In the genomic region with DNA sequence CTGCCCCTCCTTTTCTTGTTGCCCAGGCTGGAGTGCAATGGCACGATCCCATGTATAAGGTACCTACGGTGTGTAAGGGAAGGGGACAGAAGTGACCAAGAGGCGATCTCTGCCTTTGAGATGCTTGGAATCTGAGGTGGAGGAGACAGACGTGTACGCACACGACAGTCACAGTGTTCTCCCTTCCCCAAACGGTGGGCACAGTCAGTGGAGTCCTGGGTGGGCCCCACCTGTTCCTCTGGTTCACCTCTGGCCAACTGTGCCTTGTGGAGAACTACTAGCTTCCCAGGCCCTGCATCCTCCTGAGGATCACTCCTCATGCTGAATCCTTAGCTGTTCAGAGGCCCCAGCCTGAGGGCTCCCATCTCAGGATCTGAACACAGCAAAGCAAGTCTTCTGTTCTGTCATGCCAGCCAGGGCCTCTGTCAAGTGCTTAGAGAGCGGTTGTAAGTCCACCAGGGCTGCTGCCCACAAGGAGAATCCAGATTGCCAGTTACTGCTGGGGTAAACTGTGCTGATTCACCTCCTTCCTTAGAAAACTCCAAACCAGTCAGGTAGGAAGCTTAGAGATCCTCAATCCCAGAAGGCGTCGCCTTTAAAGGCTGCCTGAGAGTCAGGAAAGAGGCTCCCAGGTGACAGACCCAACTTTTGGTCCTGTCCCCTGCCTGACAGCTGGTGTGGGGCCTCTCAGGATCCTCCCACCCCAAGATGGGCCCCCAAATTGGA, we compare ENCODE assay signal across 8 cellular contexts. TPM values are rescaled to one million over a fixed set of nuclear protein-coding genes. Genes with fewer than 3 reads are reported as not detected.
A peak's percentile ranks its signal among the peaks of the same experiment; 100 is the strongest.
DNase-seq lines count a peak whose midpoint lies in the region; TF ChIP-seq lines count a peak whose summit lies in the region.

No MANE protein-coding gene starts in this region.

- peaks cover 4% of the 10 kb centered on the region; the same call in 1 of the 2 replicates for H3K36me3 ChIP-seq in HAP-1 (replicated peaks)

- peaks cover 25% of the 10 kb centered on the region for H3K4me1 ChIP-seq in HAP-1

- TF ChIP-seq CTCF in WI38 (IDR thresholded peaks at IDR 0.05; ENCODE audit: low read depth, low read length): no peak
- no peak for TF ChIP-seq CTCF in fibroblast of villous mesenchyme (IDR thresholded peaks at IDR 0.05; ENCODE audit: insufficient read depth, low read depth, low read length)

- H3K27me3 ChIP-seq in HAP-1 (ENCODE audit: low read depth): no peaks in the 10 kb centered on the region

- no peaks in the 10 kb centered on the region for H3K9me3 ChIP-seq in HAP-1

- peak overlapping the region in 19 of 21 experiments; percentile 15 to 98 (median 94) for H3K27ac ChIP-seq in skin epidermis

- H3K4me3 ChIP-seq in HAP-1: peak overlapping the region; percentile 83
- peak overlapping the region; percentile 98 for H3K4me3 ChIP-seq in WI38 (ENCODE audit: low read depth, low read length)
- peak overlapping the region; percentile 96 for H3K4me3 ChIP-seq in fibroblast of villous mesenchyme (ENCODE audit: low read depth, low read length)
- H3K4me3 ChIP-seq in skin epidermis: peak overlapping the region; percentile 64 to 99 (median 90)

- in situ Hi-C loops in HAP-1 (cut with MboI; ENCODE audit: low sequenced_read_pairs): no loop called here

- DNase-seq in HAP-1 (ENCODE audit: low spot score in 2 of 2): no peak
- no peak for DNase-seq in fibroblast of villous mesenchyme (ENCODE audit: low read depth)
- no peak for DNase-seq in AG08395 (ENCODE audit: low spot score)
- DNase-seq in globus pallidus (ENCODE audit: low spot score): no peak
- DNase-seq in HPDE6-E6E7 (ENCODE audit: extremely low spot score): no peak
- no peak for DNase-seq in C1 segment of cervical spinal cord (lab: John Stamatoyannopoulos, UW)

RNA-seq across cellular contexts. Expression of a gene that starts 1.6 kb away (rescaled TPM):
- 87.2 and 87.3 TPM in 2 replicates for total RNA-seq in fibroblast of villous mesenchyme

RNA-seq across cellular contexts. Expression of a gene that starts 20.2 kb away (rescaled TPM):
- total RNA-seq in fibroblast of villous mesenchyme: 7.4 and 9.5 TPM in 2 replicates
